In genomic region chr1:207754011-207754410, GRCh38 we compare ENCODE assay signal across 1 cellular context.
TF ChIP-seq lines count a peak whose summit lies in the region.

No MANE protein-coding gene starts in this region.

TF ChIP-seq in endothelial cell of umbilical vein, 7 proteins besides CTCF, POLR2A, EP300 and RAD21:
- TF ChIP-seq POLR2AphosphoS5 (IDR thresholded peaks at IDR 0.05; ENCODE audit: insufficient read depth, low read depth, low read length): no peak
- TF ChIP-seq MAX (IDR thresholded peaks at IDR 0.05; ENCODE audit: insufficient read depth, insufficient read length): no peak
- TF ChIP-seq JUN (IDR thresholded peaks at IDR 0.05; ENCODE audit: borderline replicate concordance, insufficient read depth, insufficient read length, low read depth): no peak
- no peak for TF ChIP-seq MYC (IDR thresholded peaks at IDR 0.05; ENCODE audit: low read depth, low read length)
- TF ChIP-seq GATA2 (IDR thresholded peaks at IDR 0.05; ENCODE audit: insufficient read depth, insufficient read length, low read depth, low read length): no peak
- no peak for TF ChIP-seq FOS (IDR thresholded peaks at IDR 0.05; ENCODE audit: borderline replicate concordance, insufficient read depth, low read length)
- TF ChIP-seq EZH2 (IDR thresholded peaks at IDR 0.05; ENCODE audit: borderline replicate concordance, low read depth, low read length, severe bottlenecking): no peak
